In genomic region chr17:28865946-28866752, GRCh38 we compare ENCODE assay signal across 1 cellular context.
TF ChIP-seq lines count a peak whose summit lies in the region.

No MANE protein-coding gene starts in this region.

TF ChIP-seq in K562, 482 proteins besides CTCF, POLR2A, EP300 and RAD21 (continues in another document):
- TF ChIP-seq CC2D1A (IDR thresholded peaks at IDR 0.05) (0 out of 2 replicates have a peak, but pooled peaks have one; percentile 27), MXD1 (CRISPR knock-in tag; IDR thresholded peaks at IDR 0.05; ENCODE audit: borderline replicate concordance, poor library complexity, severe bottlenecking) (peak; percentile 1), NONO (IDR thresholded peaks at IDR 0.05; ENCODE audit: low read depth in 2 of 2, low read length in 1 of 2) (no peak), ZNF785 (CRISPR knock-in tag; IDR thresholded peaks at IDR 0.05) (no peak), PHF20 (IDR thresholded peaks at IDR 0.05; ENCODE audit: partially characterized antibody) (peak; percentile 78), SIRT6 (IDR thresholded peaks at IDR 0.05; ENCODE audit: low read depth, low read length) (no peak), ATF2 (CRISPR knock-in tag; IDR thresholded peaks at IDR 0.05) (no peak), TFE3 (CRISPR knock-in tag; IDR thresholded peaks at IDR 0.05) (no peak), TFAM (CRISPR knock-in tag; conservative IDR thresholded peaks at IDR 0.05) (no peak), MTF1 (CRISPR knock-in tag; IDR thresholded peaks at IDR 0.05; ENCODE audit: borderline replicate concordance) (0 out of 2 replicates have a peak, but pooled peaks have one; percentile 24), ZNF592 (IDR thresholded peaks at IDR 0.05) (no peak; the same call in 1 of the 2 replicates), KDM2B (CRISPR knock-in tag; IDR thresholded peaks at IDR 0.05) (no peak), CHD4 (IDR thresholded peaks at IDR 0.05; ENCODE audit: insufficient read depth, insufficient replicate concordance, low read depth, low read length, poor library complexity, severe bottlenecking) (no peak), ASH1L (IDR thresholded peaks at IDR 0.05; ENCODE audit: borderline replicate concordance, low read depth, partially characterized antibody) (peak; percentile 15), KDM4B (IDR thresholded peaks at IDR 0.05; ENCODE audit: borderline replicate concordance in 2 of 2, low read depth in 1 of 2) (no peak), TAF7 (tag; IDR thresholded peaks at IDR 0.05) (no peak; the same call in 1 of the 2 replicates), GATAD2A (IDR thresholded peaks at IDR 0.05) (0 out of 2 replicates have a peak, but pooled peaks have one; percentile 19), CREB5 (CRISPR knock-in tag; IDR thresholded peaks at IDR 0.05) (no peak), HDAC1 (IDR thresholded peaks at IDR 0.05) (peak in 1 of 2 experiments; percentile 29; a peak in 1 of 4 replicates), CCAR2 (IDR thresholded peaks at IDR 0.05; ENCODE audit: low read depth, low read length) (no peak), ZC3H8 (IDR thresholded peaks at IDR 0.05) (peak; percentile 75; the same call in 1 of the 2 replicates), E2F1 (CRISPR knock-in tag; IDR thresholded peaks at IDR 0.05) (no peak), CHD7 (IDR thresholded peaks at IDR 0.05; ENCODE audit: low read depth, low read length) (no peak), SLC30A9 (CRISPR knock-in tag; IDR thresholded peaks at IDR 0.05) (no peak), E2F8 (IDR thresholded peaks at IDR 0.05; ENCODE audit: low read depth, partially characterized antibody) (no peak), PRMT5 (CRISPR knock-in tag; IDR thresholded peaks at IDR 0.05) (no peak), BRD4 (IDR thresholded peaks at IDR 0.05) (peak; percentile 63; the same call in 1 of the 2 replicates)
